17 cellular contexts compared by ENCODE assay signal in genomic region chr4:187393546-187394344, GRCh38.
A peak's percentile ranks its signal among the peaks of the same experiment; 100 is the strongest.
DNase-seq lines count a peak whose midpoint lies in the region; ATAC-seq and TF ChIP-seq lines count a peak whose summit lies in the region.
"Had no signal": no experiment of that assay in that cellular context is flagged by ENCODE, and none has a peak within 500 bp of the region (broad histone marks: within the 10 kb centered on the region; RNA-seq: fewer than 3 reads in every experiment).

No MANE protein-coding gene starts in this region.

- H3K27ac ChIP-seq in IMR-90 (ENCODE audit: insufficient read depth, low read length): peak overlapping the region; percentile 73; the same call in 1 of the 2 replicates
- peak overlapping the region; percentile 41 for H3K27ac ChIP-seq in brain microvascular endothelial cell
- H3K27ac ChIP-seq in mesenchymal stem cell (ENCODE audit: low read length, poor library complexity, severe bottlenecking): no peak overlapping the region
- H3K27ac ChIP-seq: BLaER1 treated with 17β-estradiol and CSF1 and Interleukin-3, amounts not matched to agents 10 nM and 100 nM had no signal

- H3K14ac ChIP-seq in IMR-90 (replicated peaks; ENCODE audit: low read depth, low read length) (peak overlapping the region; percentile 71; the same call in 1 of the 2 replicates), mesenchymal stem cell (ENCODE audit: low read length in 2 of 2) (no peak overlapping the region)

- H3K23ac ChIP-seq in IMR-90 (ENCODE audit: low read depth, low read length): peak overlapping the region; percentile 49; the same call in 1 of the 2 replicates
- H3K23ac ChIP-seq in mesenchymal stem cell (ENCODE audit: low read length in 2 of 2): no peak overlapping the region

- 0 out of 2 replicates have a peak overlapping the region, but pooled peaks have one; percentile 48 for H3K9ac ChIP-seq in IMR-90 (ENCODE audit: low read depth, low read length)
- no peak overlapping the region for H3K9ac ChIP-seq in mesenchymal stem cell (ENCODE audit: low read length)
- H3K9ac ChIP-seq: BLaER1 treated with 17β-estradiol and CSF1 and Interleukin-3, amounts not matched to agents 10 nM and 100 nM had no signal

- H4K5ac ChIP-seq in IMR-90 (ENCODE audit: low read depth, low read length): 0 out of 2 replicates have a peak overlapping the region, but pooled peaks have one; percentile 5

- in situ Hi-C loops in IMR-90 (cut with MboI; ENCODE audit: low sequenced_read_pairs): no loop called here
- in situ Hi-C loops in brain microvascular endothelial cell (cut with HindIII; ENCODE audit: low pct_ligation_motif_present, low sequenced_read_pairs): no loop called here

- H3K56ac ChIP-seq in IMR-90 (ENCODE audit: extremely low read depth, insufficient read depth, low read length): peak overlapping the region; percentile 75

- intact Hi-C loops in IMR-90 (cut with micrococcal nuclease): loop anchor here (10.0 kb wide), 1 partner anchor 179 kb away; no protein-coding TSS in a partner anchor

- peaks cover 4% of the 10 kb centered on the region for H3K9me1 ChIP-seq in IMR-90 (ENCODE audit: insufficient read depth, low read length)

- H3K18ac ChIP-seq in IMR-90 (ENCODE audit: low read depth, low read length) (peak overlapping the region; percentile 77; the same call in 1 of the 2 replicates), mesenchymal stem cell (ENCODE audit: low read depth in 1 of 2, low read length in 2 of 2) (no peak overlapping the region)

- no CpG with 5 or more reads among the region's 3 CpGs for WGBS in IMR-90 (ENCODE audit: extremely low coverage in 2 of 2, insufficient read length in 1 of 2), 2 experiments
- WGBS in mesenchymal stem cell: no CpG with 5 or more reads among the region's 3 CpGs

- dilution Hi-C loops in IMR-90 (cut with HindIII; ENCODE audit: low sequenced_read_pairs, unreplicated experiment): no loop called here

- ATAC-seq in IMR-90 (ENCODE audit: low read depth) (peak; percentile 84), HG02870 (IDR thresholded peaks at IDR 0.05; ENCODE audit: unreplicated experiment) (no peak), GM19395 (IDR thresholded peaks at IDR 0.05; ENCODE audit: unreplicated experiment) (no peak)
- ATAC-seq: CD8-positive, alpha-beta T cell; GM12878 had no signal

- H2AK5ac ChIP-seq in IMR-90 (ENCODE audit: low read depth, low read length) (peak overlapping the region; percentile 89; the same call in 1 of the 2 replicates), mesenchymal stem cell (ENCODE audit: low read length, severe bottlenecking) (no peak overlapping the region)

- H4K8ac ChIP-seq in IMR-90 (ENCODE audit: low read depth in 2 of 2, low read length in 2 of 2) (no peak overlapping the region; a peak in 2 of 4 replicates), mesenchymal stem cell (ENCODE audit: low read length) (no peak overlapping the region)

- H2AFZ ChIP-seq in IMR-90 (replicated peaks; ENCODE audit: low read length, poor library complexity) (no peak overlapping the region), mesenchymal stem cell (ENCODE audit: low read depth, low read length) (no peak overlapping the region)

- TF ChIP-seq RAD21 in IMR-90 (IDR thresholded peaks at IDR 0.05; ENCODE audit: low read length): no peak

- TF ChIP-seq CTCF in AG10803 (conservative IDR thresholded peaks at IDR 0.05; ENCODE audit: low read length) (no peak), IMR-90 (conservative IDR thresholded peaks at IDR 0.05; ENCODE audit: low read depth, low read length) (no peak), brain microvascular endothelial cell (IDR thresholded peaks at IDR 0.05; ENCODE audit: low read depth, low read length, missing control alignments) (no peak)

- TF ChIP-seq POLR2A in IMR-90 (IDR thresholded peaks at IDR 0.05; ENCODE audit: low read depth, low read length): no peak

- H2BK15ac ChIP-seq in IMR-90 (ENCODE audit: low read depth, low read length): peak overlapping the region; percentile 36; the same call in 2 of the 3 replicates
- H2BK15ac ChIP-seq in mesenchymal stem cell (ENCODE audit: low read depth, poor library complexity, severe bottlenecking): no peak overlapping the region

- H2BK120ac ChIP-seq in IMR-90 (ENCODE audit: low read depth, low read length) (peak overlapping the region; percentile 85), mesenchymal stem cell (ENCODE audit: low read depth, low read length) (no peak overlapping the region)

- H4K20me1 ChIP-seq in IMR-90 (ENCODE audit: insufficient read depth, low read length): no peaks in the 10 kb centered on the region
- H4K20me1 ChIP-seq: BLaER1 treated with 17β-estradiol and CSF1 and Interleukin-3, amounts not matched to agents 10 nM and 100 nM had no signal

- H3K4me1 ChIP-seq in IMR-90 (ENCODE audit: control insufficient read depth, insufficient read depth, low read length) (peaks cover 6% of the 10 kb centered on the region), mesenchymal stem cell (ENCODE audit: control insufficient read depth, insufficient read depth, low read depth, low read length) (no peaks in the 10 kb centered on the region)
- H3K4me1 ChIP-seq: BLaER1 treated with 17β-estradiol and CSF1 and Interleukin-3, amounts not matched to agents 10 nM and 100 nM had no signal

- H3K9me3 ChIP-seq in IMR-90 (ENCODE audit: control insufficient read depth, insufficient read depth, low read length) (peaks cover 2% of the 10 kb centered on the region; the same call in 1 of the 2 replicates), mesenchymal stem cell (ENCODE audit: control insufficient read depth, low read length) (peaks cover 11% of the 10 kb centered on the region)
- H3K9me3 ChIP-seq: BLaER1 treated with 17β-estradiol and CSF1 and Interleukin-3, amounts not matched to agents 10 nM and 100 nM had no signal

- no peak overlapping the region for H3K4me3 ChIP-seq in AG10803 (ENCODE audit: low read length)
- no peak overlapping the region for H3K4me3 ChIP-seq in IMR-90 (ENCODE audit: insufficient read depth, low read depth, low read length)
- no peak overlapping the region for H3K4me3 ChIP-seq in brain microvascular endothelial cell (ENCODE audit: low read depth, low read length)
- no peak overlapping the region for H3K4me3 ChIP-seq in mesenchymal stem cell (ENCODE audit: insufficient read depth in 1 of 2, low read depth in 1 of 2, low read length in 2 of 2)
- H3K4me3 ChIP-seq: BLaER1 treated with 17β-estradiol and CSF1 and Interleukin-3, amounts not matched to agents 10 nM and 100 nM; GM12878 had no signal

- CTCF ChIA-PET in IMR-90 (lab: Yijun Ruan, JAX): no interaction called here

- H3K79me1 ChIP-seq in IMR-90 (ENCODE audit: low read depth in 1 of 2, low read length in 2 of 2): no peaks in the 10 kb centered on the region
- no peaks in the 10 kb centered on the region for H3K79me1 ChIP-seq in mesenchymal stem cell (replicated peaks; ENCODE audit: low read length, poor library complexity, severe bottlenecking)

- no TSS peak for BruUV-seq in IMR-90 (replicated peaks; lab: Mats Ljungman, UMichigan)

- no peak overlapping the region for H2AK9ac ChIP-seq in IMR-90 (replicated peaks; ENCODE audit: low read depth, low read length, poor library complexity)

- POLR2A ChIA-PET in IMR-90 (lab: Charles Lee; ENCODE audit: unreplicated experiment): no interaction called here

- H3K4me2 ChIP-seq in IMR-90 (ENCODE audit: low read depth, low read length) (no peak overlapping the region; the same call in 1 of the 2 replicates), mesenchymal stem cell (ENCODE audit: low read length, poor library complexity, severe bottlenecking) (no peak overlapping the region)
- H3K4me2 ChIP-seq: BLaER1 treated with 17β-estradiol and CSF1 and Interleukin-3, amounts not matched to agents 10 nM and 100 nM had no signal

- DNase-seq in AG10803 (ENCODE audit: low read depth): peak; percentile 28
- DNase-seq in IMR-90: peak; percentile 66
- peak; percentile 49 for DNase-seq in brain microvascular endothelial cell
- peak; percentile 25 for DNase-seq in mesenchymal stem cell
- no peak for DNase-seq in NCI-H226
- DNase-seq in putamen (ENCODE audit: low spot score): no peak
- DNase-seq: CD8-positive, alpha-beta T cell; DMS79; KBM-7; NCI-H1105 treated with DMSO at 0.1 percent for 48 hours; NCI-H1694; NCI-H2081 treated with DMSO at 0.1 percent for 48 hours; Right ventricle myocardium superior had no signal

- no peak overlapping the region for H2BK12ac ChIP-seq in mesenchymal stem cell (ENCODE audit: low read length in 2 of 2)

- H3K36me3 ChIP-seq in IMR-90 (ENCODE audit: control insufficient read depth, insufficient read depth, low read length): no peaks in the 10 kb centered on the region
- H3K36me3 ChIP-seq in brain microvascular endothelial cell (replicated peaks): no peaks in the 10 kb centered on the region
- H3K36me3 ChIP-seq in mesenchymal stem cell (ENCODE audit: control insufficient read depth in 1 of 2, insufficient read depth in 2 of 2, low read depth in 1 of 2, low read length in 2 of 2): no peaks in the 10 kb centered on the region
- H3K36me3 ChIP-seq: BLaER1 treated with 17β-estradiol and CSF1 and Interleukin-3, amounts not matched to agents 10 nM and 100 nM had no signal

- H3K4ac ChIP-seq in IMR-90 (ENCODE audit: low read depth, low read length) (peak overlapping the region; percentile 57), mesenchymal stem cell (ENCODE audit: low read depth in 1 of 2, low read length in 2 of 2) (no peak overlapping the region)

- H2BK5ac ChIP-seq in IMR-90 (ENCODE audit: low read depth, low read length, poor library complexity, severe bottlenecking) (peak overlapping the region; percentile 79), mesenchymal stem cell (ENCODE audit: low read depth, low read length, poor library complexity, severe bottlenecking) (no peak overlapping the region)

- H4K91ac ChIP-seq in IMR-90 (ENCODE audit: insufficient read depth, low read depth, low read length) (peak overlapping the region; percentile 35; the same call in 1 of the 2 replicates), mesenchymal stem cell (ENCODE audit: low read length) (no peak overlapping the region)

- no peaks in the 10 kb centered on the region for H3K27me3 ChIP-seq in IMR-90 (ENCODE audit: control insufficient read depth, insufficient read depth, low read length)
- H3K27me3 ChIP-seq in brain microvascular endothelial cell (replicated peaks): no peaks in the 10 kb centered on the region
- no peaks in the 10 kb centered on the region for H3K27me3 ChIP-seq in mesenchymal stem cell (ENCODE audit: control insufficient read depth in 1 of 2, insufficient read depth in 1 of 2, low read length in 2 of 2)
- H3K27me3 ChIP-seq: BLaER1 treated with 17β-estradiol and CSF1 and Interleukin-3, amounts not matched to agents 10 nM and 100 nM had no signal

- H2BK20ac ChIP-seq in IMR-90 (ENCODE audit: low read depth, low read length): peak overlapping the region; percentile 58; the same call in 1 of the 2 replicates

TF ChIP-seq in IMR-90, 13 proteins besides CTCF, POLR2A, EP300 and RAD21 (continues in another document):
- no peak for TF ChIP-seq MAFK (IDR thresholded peaks at IDR 0.05; ENCODE audit: low read depth, low read length)
- no peak for TF ChIP-seq CEBPB (IDR thresholded peaks at IDR 0.05; ENCODE audit: low read depth, low read length)
- 0 out of 2 replicates have a peak, but pooled peaks have one; percentile 40 for TF ChIP-seq FOS (IDR thresholded peaks at IDR 0.05; ENCODE audit: low read depth, low read length)

Comparison
In these comparisons a context has a peak if more than half of its experiments do, and no peak if none do; other contexts are left out.
1. DNase-seq: peak in AG10803 (single experiment), IMR-90 (single experiment), brain microvascular endothelial cell (single experiment) and mesenchymal stem cell (single experiment); none in NCI-H226 (single experiment) and putamen (single experiment).